Comparison of ENCODE assay signal across 8 cellular contexts in genomic region chr17:9645858-9646555, GRCh38. TPM values are rescaled to one million over a fixed set of nuclear protein-coding genes. Genes with fewer than 3 reads are reported as not detected.
DNase-seq lines count a peak whose midpoint lies in the region; ATAC-seq, FAIRE-seq and TF ChIP-seq lines count a peak whose summit lies in the region.

No MANE protein-coding gene starts in this region.

- DNase-seq in ACHN = peak; percentile 76
- DNase-seq in RCC 7860 (ENCODE audit: low spot score) = peak; percentile 16
- DNase-seq in choroid plexus epithelial cell (ENCODE audit: low read depth) = peak; percentile 47
- DNase-seq in lung (ENCODE audit: low spot score) = peak; percentile 65
- DNase-seq in thoracic aorta (ENCODE audit: low spot score) = no peak
- DNase-seq in NCI-H1092 treated with DMSO at 0.1 percent for 48 hours (lab: John Stamatoyannopoulos, UW) = no peak

- H3K4me3 ChIP-seq in choroid plexus epithelial cell (ENCODE audit: low read depth, low read length) (peak overlapping the region; percentile 53), lung (peak overlapping the region; percentile 45), thoracic aorta (peak overlapping the region; percentile 66)

- 2 to 3% methylated on average over 46 to 50 of the region's 50 CpGs for WGBS in lung, 2 donors

- in situ Hi-C loops in ACHN (cut with HindIII; ENCODE audit: low pct_ligation_motif_present, low pct_unique_long_range_greater_than_20kb, low sequenced_read_pairs) = no loop called here

- H3K9me3 ChIP-seq in lung (ENCODE audit: control insufficient read depth in 2 of 2, insufficient read depth in 1 of 2, low read length in 1 of 2) (peaks cover 0 to 2% of the 10 kb centered on the region in 2 donors), thoracic aorta (no peaks in the 10 kb centered on the region)

- no peaks in the 10 kb centered on the region for H3K36me3 ChIP-seq in lung (ENCODE audit: control insufficient read depth in 2 of 2, insufficient read depth in 2 of 2, low read length in 2 of 2)
- no peaks in the 10 kb centered on the region for H3K36me3 ChIP-seq in thoracic aorta

- H3K4me1 ChIP-seq in lung (ENCODE audit: control insufficient read depth in 2 of 2, insufficient read depth in 2 of 2, low read length in 2 of 2) = peaks cover 0 to 8% of the 10 kb centered on the region in 2 donors
- H3K4me1 ChIP-seq in thoracic aorta (ENCODE audit: control insufficient read depth in 1 of 2, low read depth in 2 of 2) = peaks cover 12 to 21% of the 10 kb centered on the region in 2 donors

- TF ChIP-seq CTCF in choroid plexus epithelial cell (conservative IDR thresholded peaks at IDR 0.05; ENCODE audit: low read depth, low read length) (no peak), lung (IDR thresholded peaks at IDR 0.05; ENCODE audit: control extremely low read depth, extremely low read depth) (no peak), thoracic aorta (IDR thresholded peaks at IDR 0.05) (no peak)

- ATAC-seq in GM18502 (IDR thresholded peaks at IDR 0.05; ENCODE audit: poor library complexity, unreplicated experiment) (peak; percentile 28), lung (ENCODE audit: insufficient read depth, low FRiP score) (peak; percentile 68), thoracic aorta (ENCODE audit: insufficient number of reproducible peaks, low FRiP score, low read depth) (no peak), HG03135 (IDR thresholded peaks at IDR 0.05; ENCODE audit: unreplicated experiment) (no peak)

- peaks cover 6% of the 10 kb centered on the region for H3K27me3 ChIP-seq in lung (ENCODE audit: control insufficient read depth, insufficient read depth)
- peaks cover 6% of the 10 kb centered on the region for H3K27me3 ChIP-seq in thoracic aorta (replicated peaks; ENCODE audit: insufficient read depth)

- H3K27ac ChIP-seq in lung (ENCODE audit: low read depth in 1 of 2, low read length in 1 of 2) (peak overlapping the region in 1 of 2 donors; percentile 92), thoracic aorta (no peak overlapping the region)

- no peak for FAIRE-seq in RCC 7860 (lab: Jason Lieb, UNC)

RNA-seq across cellular contexts. Expression of gene USP43, which starts 0.7 kb away (rescaled TPM):
- total RNA-seq in lung (1 to 10 TPM; 5.3 to 9.8 TPM), thoracic aorta (under 1 TPM in 1 of 2 donors, not detected in 1; 0.21 TPM)
- 1 to 10 TPM; 2.9 to 3.3 TPM for polyA plus RNA-seq in lung

Comparison
In these comparisons a context has a peak if more than half of its experiments do, and no peak if none do; other contexts are left out.
1. DNase-seq: peak in ACHN (single experiment), RCC 7860 (single experiment), choroid plexus epithelial cell (single experiment) and lung (single experiment); none in thoracic aorta (single experiment) and NCI-H1092 treated with DMSO at 0.1 percent for 48 hours (single experiment).
2. ATAC-seq: peak in GM18502 (single experiment) and lung (single experiment); none in thoracic aorta (single experiment) and HG03135 (single experiment).
3. RNA of gene USP43, which starts 0.7 kb away (total RNA-seq): 5.3 to 9.8 TPM in lung; 0.21 TPM in thoracic aorta; every median in the first group is over 4 times any median in the second.
4. Peak in every context shown above with its lines, with median percentiles within 50 percentile points of each other: H3K4me3 ChIP-seq.